Comparison of ENCODE assay signal across 8 cellular contexts in the genomic region with DNA sequence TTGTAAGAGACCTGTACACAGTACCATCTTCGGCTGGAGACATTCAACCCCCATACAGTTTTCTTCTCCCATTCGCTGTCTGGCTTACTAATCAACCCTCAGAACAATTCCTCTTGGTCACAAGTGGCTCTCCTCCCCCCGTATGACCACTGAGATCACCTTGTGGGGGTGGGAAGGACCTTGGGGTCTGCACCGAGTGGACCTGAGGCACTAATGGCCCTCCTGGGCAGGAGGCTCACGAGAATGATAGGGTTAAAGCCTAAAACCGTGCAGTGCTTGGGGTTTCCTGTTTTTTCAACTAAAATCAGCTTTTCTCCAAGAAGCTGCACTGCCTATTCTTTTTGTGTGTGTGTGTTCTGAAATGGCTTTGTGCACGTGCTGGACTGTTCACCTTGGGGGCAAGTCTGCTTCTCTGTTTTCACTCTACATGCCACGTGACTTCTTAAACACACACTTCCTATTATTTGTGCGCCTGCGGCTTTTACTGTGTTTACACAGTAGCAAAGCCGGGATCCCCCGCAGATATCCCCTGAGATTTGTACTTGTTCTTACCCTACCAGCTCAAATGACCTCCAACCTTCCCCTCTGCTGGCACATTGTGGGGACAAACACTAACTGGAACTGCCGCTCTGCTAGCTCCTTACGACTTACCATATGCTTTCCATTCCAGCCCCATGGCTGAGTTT. TPM values are rescaled to one million over a fixed set of nuclear protein-coding genes. Genes with fewer than 3 reads are reported as not detected.
DNase-seq lines count a peak whose midpoint lies in the region; ATAC-seq and TF ChIP-seq lines count a peak whose summit lies in the region.

No MANE protein-coding gene starts in this region.

- POLR2A ChIA-PET in PC-9 (lab: Charles Lee; ENCODE audit: unreplicated experiment), result no interaction called here

- peaks cover 50% of the 10 kb centered on the region for H3K36me3 ChIP-seq in OCI-LY3 (replicated peaks; ENCODE audit: low read depth, low read length)
- peaks cover 0 to 30% (median 9%) of the 10 kb centered on the region in 6 donors for H3K36me3 ChIP-seq in spleen
- peaks cover 57% of the 10 kb centered on the region for H3K36me3 ChIP-seq in PC-9 (ENCODE audit: low read depth)

- H3K4me3 Mint-ChIP-seq in chondrocyte (ENCODE audit: unreplicated experiment), result peak overlapping the region; percentile 22

- H3K4me1 Mint-ChIP-seq in chondrocyte (ENCODE audit: low read depth), result peaks cover 32% of the 10 kb centered on the region

- peaks cover 48% of the 10 kb centered on the region for H3K4me1 ChIP-seq in OCI-LY3 (ENCODE audit: low read length)
- H3K4me1 ChIP-seq in spleen, result peaks cover 29 to 77% (median 64%) of the 10 kb centered on the region in 6 donors
- H3K4me1 ChIP-seq in PC-9 (replicated peaks; ENCODE audit: insufficient read depth), result 0 out of 2 replicates have a peak, but pooled peaks cover 7% of the 10 kb centered on the region

- H3K27me3 ChIP-seq in OCI-LY3 (ENCODE audit: low read depth, low read length) (no peaks in the 10 kb centered on the region), spleen (replicated peaks in 1 of 7) (no peaks in the 10 kb centered on the region), PC-9 (ENCODE audit: insufficient read depth, low read depth) (no peaks in the 10 kb centered on the region), dorsolateral prefrontal cortex (no peaks in the 10 kb centered on the region)

- intact Hi-C loops in spleen (cut with DNase I; ENCODE audit: low total_unique reads) (no loop called here), PC-9 (cut with micrococcal nuclease; ENCODE audit: unreplicated experiment) (no loop called here), dorsolateral prefrontal cortex (cut with DNase I) (loop anchor here in 1 of 2 donors (10.0 kb wide), 1 partner anchor 1259 kb away; no protein-coding TSS in a partner anchor)

- H2AFZ ChIP-seq in OCI-LY3 (ENCODE audit: low read depth, low read length) (no peak overlapping the region), PC-9 (no peak overlapping the region)

- TF ChIP-seq CTCF in OCI-LY3 (IDR thresholded peaks at IDR 0.05; ENCODE audit: low read depth, low read length) (no peak), chondrocyte (IDR thresholded peaks at IDR 0.05) (no peak), spleen (IDR thresholded peaks at IDR 0.05 in 8 of 11, conservative IDR thresholded peaks at IDR 0.05 in 3 of 11) (no peak), PC-9 (conservative IDR thresholded peaks at IDR 0.05) (no peak), dorsolateral prefrontal cortex (IDR thresholded peaks at IDR 0.05 in 54 of 56, conservative IDR thresholded peaks at IDR 0.05 in 2 of 56; ENCODE audit: low read depth in 1 of 56, partially characterized antibody in 56 of 56) (no peak)

- TF ChIP-seq POLR2A in spleen (IDR thresholded peaks at IDR 0.05), result no peak

- H3K27ac ChIP-seq in OCI-LY3 (ENCODE audit: low read length) (peak overlapping the region; percentile 78), spleen (peak overlapping the region; percentile 30 to 88 (median 74)), PC-9 (no peak overlapping the region), dorsolateral prefrontal cortex (peak overlapping the region in 5 of 59 donors; percentile 3 to 46 (median 21))

- H3K9ac ChIP-seq in OCI-LY3 (ENCODE audit: low read length), result peak overlapping the region; percentile 30

- H3K36me3 Mint-ChIP-seq in chondrocyte (ENCODE audit: low read depth), result peaks cover 15% of the 10 kb centered on the region

- CTCF ChIA-PET in PC-9 (lab: Charles Lee), result interaction anchor here (0.6 kb wide), 1 partner anchor 8 kb away, joined by 3 read pairs; no protein-coding TSS in a partner anchor

- H3K4me3 ChIP-seq in OCI-LY3 (ENCODE audit: low read length), result peak overlapping the region; percentile 63
- H3K4me3 ChIP-seq in spleen, result peak overlapping the region in 3 of 8 donors; percentile 6 to 59 (median 14)
- no peak overlapping the region for H3K4me3 ChIP-seq in PC-9
- H3K4me3 ChIP-seq in dorsolateral prefrontal cortex, result peak overlapping the region in 1 of 59 donors; percentile 30

- no peaks in the 10 kb centered on the region for H3K27me3 Mint-ChIP-seq in chondrocyte (ENCODE audit: low read depth)

- ATAC-seq in GM19438 (IDR thresholded peaks at IDR 0.05; ENCODE audit: low read depth, unreplicated experiment) (peak; percentile 88), HG03378 (IDR thresholded peaks at IDR 0.05; ENCODE audit: unreplicated experiment) (peak; percentile 92)

- peak overlapping the region; percentile 46 for H3K27ac Mint-ChIP-seq in chondrocyte (ENCODE audit: unreplicated experiment)

- H3K79me2 ChIP-seq in OCI-LY3 (ENCODE audit: low read length) (peaks cover 94% of the 10 kb centered on the region), PC-9 (ENCODE audit: low read depth) (peaks cover 90% of the 10 kb centered on the region)

- WGBS in spleen, 5 donors, result 31 to 46% (median 38%) methylated on average over 14 of the region's 14 CpGs

- no peaks in the 10 kb centered on the region for H3K9me2 ChIP-seq in PC-9 (ENCODE audit: insufficient read depth)

- DNase-seq in DMS 273 (lab: John Stamatoyannopoulos, UW; ENCODE audit: unreplicated experiment), result peak; percentile 73
- no peak for DNase-seq in chondrocyte (ENCODE audit: low spot score)
- DNase-seq in spleen, result peak; percentile 84
- no peak for DNase-seq in PC-9
- no peak for DNase-seq in dorsolateral prefrontal cortex

- H3K4me2 ChIP-seq in OCI-LY3 (ENCODE audit: low read length) (peak overlapping the region; percentile 75), PC-9 (no peak overlapping the region)

- H3F3A ChIP-seq in PC-9 (ENCODE audit: insufficient read depth, low read depth), result peaks cover 14% of the 10 kb centered on the region; the same call in 1 of the 2 replicates

- H4K20me1 ChIP-seq in OCI-LY3 (ENCODE audit: insufficient read depth, low read length), result peaks cover 68% of the 10 kb centered on the region
- peaks cover 23% of the 10 kb centered on the region for H4K20me1 ChIP-seq in PC-9 (ENCODE audit: insufficient read depth)

- H3K9me3 ChIP-seq in OCI-LY3 (ENCODE audit: insufficient read depth, low read length) (peaks cover 14% of the 10 kb centered on the region; the same call in 1 of the 2 replicates), spleen (peaks cover 0 to 16% (median 13%) of the 10 kb centered on the region in 8 donors), PC-9 (ENCODE audit: insufficient read depth, low read depth) (peaks cover 26% of the 10 kb centered on the region)

- BruUV-seq in PC-9 (replicated peaks; lab: Mats Ljungman, UMichigan), result no TSS peak

- H3K9me3 Mint-ChIP-seq in chondrocyte (ENCODE audit: low read depth), result peaks cover 13% of the 10 kb centered on the region

RNA-seq across cellular contexts. Expression of a gene that starts 12.3 kb away (rescaled TPM):
- 29.1 to 37.5 TPM (median 29.6 TPM) in 3 replicates for total RNA-seq in chondrocyte
- 10 to 100 TPM; 56.3 to 87.6 (median 65.0) TPM for total RNA-seq in spleen
- 10 to 100 TPM; 25.6 to 38.4 (median 30.7) TPM for polyA plus RNA-seq in spleen
- total RNA-seq in PC-9 (2021), result 35.2 and 40.4 TPM in 2 replicates
- 10 to 100 TPM; 53.5 to 90.2 (median 73.7) TPM for total RNA-seq in dorsolateral prefrontal cortex

Comparison
In these comparisons a context has a peak if more than half of its experiments do, and no peak if none do; other contexts are left out.
1. DNase-seq: peak in DMS 273 (single experiment) and spleen (single experiment); none in chondrocyte (single experiment), PC-9 (0 of 2) and dorsolateral prefrontal cortex (0 of 10).